Comparison of ENCODE assay signal across 8 cellular contexts in the genomic region with DNA sequence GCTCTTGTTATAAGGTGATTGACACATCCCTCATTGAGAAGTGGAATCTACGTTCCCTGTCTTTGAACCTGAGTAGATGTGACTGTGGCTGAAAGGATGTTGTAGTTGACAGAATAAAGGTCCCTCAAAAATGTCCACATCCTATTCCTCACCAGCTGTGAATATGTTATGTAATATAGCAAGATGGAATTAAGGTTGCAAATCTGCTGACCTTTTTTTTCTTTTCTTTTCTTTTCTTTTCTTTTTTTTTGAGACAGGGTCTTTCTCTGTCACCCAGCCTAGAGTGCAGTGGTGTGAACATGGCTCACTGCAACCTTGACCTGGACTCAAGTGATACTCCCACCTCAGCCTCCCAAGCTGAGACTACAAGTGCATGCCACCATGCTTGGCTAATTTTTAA.
"Had no signal": no experiment of that assay in that cellular context is flagged by ENCODE, and none has a peak within 500 bp of the region (broad histone marks: within the 10 kb centered on the region; RNA-seq: fewer than 3 reads in every experiment).

No MANE protein-coding gene starts in this region.

- DNase-seq: H9, HCEC 1CT, KG1 had no signal

- H3K27me3 Mint-ChIP-seq: IgD-negative memory B cell had no signal

- ATAC-seq: GM23338 had no signal

- H3K4me3 ChIP-seq: GM23338 had no signal

- H3K9me3 Mint-ChIP-seq: GM23338, H9, IgD-negative memory B cell had no signal

- H3K36me3 Mint-ChIP-seq: IgD-negative memory B cell had no signal

- H3K4me2 ChIP-seq: GM23338 had no signal

- H2AFZ ChIP-seq: GM23338 had no signal

- H3K27ac Mint-ChIP-seq: GM23338, H9, IgD-negative memory B cell had no signal

- H3K4me3 Mint-ChIP-seq: GM23338, H9, IgD-negative memory B cell had no signal

- FAIRE-seq: H1, H54, HTR-8/SVneo had no signal
